Comparison of ENCODE assay signal across 28 cellular contexts in the genomic region with DNA sequence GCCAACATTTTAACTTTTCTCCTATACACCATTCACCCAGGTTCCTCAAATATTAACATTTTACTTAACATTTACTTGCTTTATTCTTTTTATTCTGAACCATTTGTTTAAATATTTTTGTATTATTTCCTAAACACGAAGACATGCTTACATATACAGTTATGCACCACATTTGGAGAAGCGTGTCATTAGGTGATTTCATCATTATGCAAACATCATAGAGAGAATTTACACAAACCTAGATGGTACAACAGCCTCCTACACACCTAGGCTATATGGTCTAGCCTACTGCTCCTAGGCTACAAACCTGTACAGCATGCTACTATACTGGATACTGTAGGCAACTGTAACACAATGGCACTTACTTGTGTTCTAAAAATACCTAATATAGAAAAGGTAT. TPM values are rescaled to one million over a fixed set of nuclear protein-coding genes. Genes with fewer than 3 reads are reported as not detected.
DNase-seq lines count a peak whose midpoint lies in the region; ATAC-seq and TF ChIP-seq lines count a peak whose summit lies in the region.
"Had no signal": no experiment of that assay in that cellular context is flagged by ENCODE, and none has a peak within 500 bp of the region (broad histone marks: within the 10 kb centered on the region; RNA-seq: fewer than 3 reads in every experiment).

No MANE protein-coding gene starts in this region.

- no peak overlapping the region for H3K4me3 Mint-ChIP-seq in activated CD4-positive, alpha-beta T cell treated with anti-CD3 and anti-CD28 coated beads for 36 hours
- H3K4me3 Mint-ChIP-seq: activated CD4-positive, alpha-beta T cell treated with anti-CD3 and anti-CD28 coated beads, Interleukin-2, amount 10 ng/mL, durations not matched to agents 7 days and 5 days; activated T-cell treated with anti-CD3 and anti-CD28 coated beads, Interleukin-2, amount 50 U/mL, for 24 hours; mesothelial cell of epicardium; naive thymus-derived CD4-positive, alpha-beta T cell had no signal

- no peaks in the 10 kb centered on the region for H3F3A ChIP-seq in PC-3 (ENCODE audit: low read length, unreplicated experiment)

- no peak overlapping the region for H3K4me3 ChIP-seq in PC-3 (ENCODE audit: low read length)
- no peak overlapping the region for H3K4me3 ChIP-seq in upper lobe of right lung
- H3K4me3 ChIP-seq in spleen, result no peak overlapping the region
- H3K4me3 ChIP-seq: dorsolateral prefrontal cortex, GM12878, heart left ventricle, sigmoid colon, tibial artery had no signal

- H3K4me2 ChIP-seq in PC-3 (ENCODE audit: low read length), result no peak overlapping the region

- CTCF ChIA-PET in activated CD4-positive, alpha-beta T cell treated with anti-CD3 and anti-CD28 coated beads for 36 hours (lab: Charles Lee), result no interaction called here
- CTCF ChIA-PET in PC-3 (lab: Charles Lee), result no interaction called here

- no peak for TF ChIP-seq CTCF in PC-3 (conservative IDR thresholded peaks at IDR 0.05; ENCODE audit: low read depth, low read length)
- no peak for TF ChIP-seq CTCF in upper lobe of right lung (IDR thresholded peaks at IDR 0.05)
- TF ChIP-seq CTCF in spleen (IDR thresholded peaks at IDR 0.05 in 8 of 11, conservative IDR thresholded peaks at IDR 0.05 in 3 of 11), result no peak

- H3K79me2 ChIP-seq in PC-3 (ENCODE audit: low read length), result peaks cover 13% of the 10 kb centered on the region

- BruUV-seq in PC-3 (replicated peaks; lab: Mats Ljungman, UMichigan), result no TSS peak

- H3K27me3 ChIP-seq in PC-3 (ENCODE audit: low read length), result no peaks in the 10 kb centered on the region
- H3K27me3 ChIP-seq in upper lobe of right lung, result no peaks in the 10 kb centered on the region
- no peaks in the 10 kb centered on the region for H3K27me3 ChIP-seq in spleen (replicated peaks in 1 of 7)
- H3K27me3 ChIP-seq: dorsolateral prefrontal cortex, heart left ventricle, sigmoid colon, tibial artery had no signal

- H3K9ac ChIP-seq in PC-3 (ENCODE audit: low read length), result no peak overlapping the region

- peaks cover 22% of the 10 kb centered on the region for H3K4me1 ChIP-seq in PC-3 (ENCODE audit: insufficient read depth, low read length)
- H3K4me1 ChIP-seq in upper lobe of right lung, result peaks cover 17% of the 10 kb centered on the region
- peaks cover 9 to 68% (median 26%) of the 10 kb centered on the region in 6 donors for H3K4me1 ChIP-seq in spleen

- H3K27ac Mint-ChIP-seq in activated CD4-positive, alpha-beta T cell treated with anti-CD3 and anti-CD28 coated beads for 36 hours, result no peak overlapping the region
- H3K27ac Mint-ChIP-seq: activated CD4-positive, alpha-beta T cell treated with anti-CD3 and anti-CD28 coated beads, Interleukin-2, amount 10 ng/mL, durations not matched to agents 7 days and 5 days; activated T-cell treated with anti-CD3 and anti-CD28 coated beads, Interleukin-2, amount 50 U/mL, for 24 hours; mesothelial cell of epicardium had no signal

- peaks cover 39% of the 10 kb centered on the region for H3K36me3 Mint-ChIP-seq in activated CD4-positive, alpha-beta T cell treated with anti-CD3 and anti-CD28 coated beads for 36 hours (ENCODE audit: low read depth)

- H3K27me3 Mint-ChIP-seq in activated CD4-positive, alpha-beta T cell treated with anti-CD3 and anti-CD28 coated beads for 36 hours, result no peaks in the 10 kb centered on the region
- H3K27me3 Mint-ChIP-seq: activated CD4-positive, alpha-beta T cell treated with anti-CD3 and anti-CD28 coated beads, Interleukin-2, amount 10 ng/mL, durations not matched to agents 7 days and 5 days; activated T-cell treated with anti-CD3 and anti-CD28 coated beads, Interleukin-2, amount 50 U/mL, for 24 hours; CD8-positive, alpha-beta memory T cell; naive thymus-derived CD4-positive, alpha-beta T cell had no signal

- POLR2A ChIA-PET in activated CD4-positive, alpha-beta T cell treated with anti-CD3 and anti-CD28 coated beads for 36 hours (lab: Charles Lee), result no interaction called here
- POLR2A ChIA-PET in PC-3 (lab: Charles Lee; ENCODE audit: unreplicated experiment), result no interaction called here

- intact Hi-C loops in activated CD4-positive, alpha-beta T cell treated with anti-CD3 and anti-CD28 coated beads for 36 hours (cut with DNase I, micrococcal nuclease), result no loop called here
- intact Hi-C loops in PC-3 (cut with micrococcal nuclease) (no loop called here), upper lobe of right lung (cut with DNase I) (no loop called here), spleen (cut with DNase I; ENCODE audit: low total_unique reads) (no loop called here)

- H3K9me3 Mint-ChIP-seq in activated CD4-positive, alpha-beta T cell treated with anti-CD3 and anti-CD28 coated beads for 36 hours (ENCODE audit: low read depth), result no peaks in the 10 kb centered on the region
- H3K9me3 Mint-ChIP-seq: activated CD4-positive, alpha-beta T cell treated with anti-CD3 and anti-CD28 coated beads, Interleukin-2, amount 10 ng/mL, durations not matched to agents 7 days and 5 days; activated T-cell treated with anti-CD3 and anti-CD28 coated beads, Interleukin-2, amount 50 U/mL, for 24 hours; CD8-positive, alpha-beta memory T cell; mesothelial cell of epicardium; naive thymus-derived CD4-positive, alpha-beta T cell had no signal

- no peak for DNase-seq in activated CD4-positive, alpha-beta T cell treated with anti-CD3 and anti-CD28 coated beads for 36 hours
- DNase-seq in activated CD4-positive, alpha-beta T cell treated with anti-CD3 and anti-CD28 coated beads, Interleukin-2, amount 50 U/mL, for 4 hours, result no peak
- DNase-seq in PC-3, result no peak
- no peak for DNase-seq in epithelial cell of prostate (ENCODE audit: low read depth, low spot score)
- DNase-seq in upper lobe of right lung, result no peak
- DNase-seq in spleen, result no peak
- no peak for DNase-seq in NCI-H1694 treated with DMSO at 0.1 percent for 48 hours (lab: John Stamatoyannopoulos, UW)
- DNase-seq: activated CD4-positive, alpha-beta T cell treated with anti-CD3 and anti-CD28 coated beads, Interleukin-2, amount 10 ng/mL, durations not matched to agents 7 days and 5 days; activated gamma-delta T cell treated with Interleukin-2 at 50 U/mL for 16 hours; activated T-cell treated with anti-CD3 and anti-CD28 coated beads, Interleukin-2, amount 50 U/mL, for 24 hours; CD8-positive, alpha-beta memory T cell; cerebellar nuclear complex; dorsolateral prefrontal cortex; foreskin melanocyte; HCEC 1CT; heart left ventricle; kidney; naive thymus-derived CD4-positive, alpha-beta T cell; NCI-H446 treated with DMSO at 0.1 percent for 48 hours; nucleus accumbens; RPMI8226; sigmoid colon; stimulated activated CD4-positive, alpha-beta T cell treated with anti-CD3 and anti-CD28 coated beads, Interleukin-4, amount 100 ng/mL, for 1 hour; tibial artery had no signal

- H4K20me1 ChIP-seq in PC-3 (ENCODE audit: low read length), result no peaks in the 10 kb centered on the region

- H3K9me2 ChIP-seq in PC-3 (replicated peaks; ENCODE audit: low read length), result no peaks in the 10 kb centered on the region

- 77 to 97% (median 92%) methylated on average over 2 of the region's 2 CpGs for WGBS in spleen, 5 donors

- peak; percentile 23 for ATAC-seq in activated CD4-positive, alpha-beta T cell treated with anti-CD3 and anti-CD28 coated beads for 36 hours
- ATAC-seq in PC-3, result peak; percentile 33; the same call in 1 of the 2 replicates
- ATAC-seq in upper lobe of right lung, result peak; percentile 33
- no peak for ATAC-seq in GM19395 (IDR thresholded peaks at IDR 0.05; ENCODE audit: unreplicated experiment)
- ATAC-seq: GM12878; heart left ventricle; naive thymus-derived CD4-positive, alpha-beta T cell had no signal

- peaks cover 16% of the 10 kb centered on the region; the same call in 1 of the 2 replicates for H3K36me3 ChIP-seq in PC-3 (ENCODE audit: low read depth, low read length)
- peaks cover 37% of the 10 kb centered on the region for H3K36me3 ChIP-seq in upper lobe of right lung
- H3K36me3 ChIP-seq in spleen, result peaks cover 0 to 80% (median 23%) of the 10 kb centered on the region in 6 donors

- no peak for TF ChIP-seq POLR2A in spleen (IDR thresholded peaks at IDR 0.05)

- H3K9me3 ChIP-seq in PC-3 (ENCODE audit: low read length) (no peaks in the 10 kb centered on the region), upper lobe of right lung (no peaks in the 10 kb centered on the region), spleen (no peaks in the 10 kb centered on the region)
- H3K9me3 ChIP-seq: heart left ventricle, sigmoid colon, tibial artery had no signal

- peaks cover 49% of the 10 kb centered on the region for H3K4me1 Mint-ChIP-seq in activated CD4-positive, alpha-beta T cell treated with anti-CD3 and anti-CD28 coated beads for 36 hours

- H2AFZ ChIP-seq in PC-3 (ENCODE audit: low read length), result no peak overlapping the region

- H3K27ac ChIP-seq in PC-3 (ENCODE audit: low read length), result peak overlapping the region; percentile 62
- H3K27ac ChIP-seq in epithelial cell of prostate, result peak overlapping the region; percentile 88
- peak overlapping the region; percentile 17 for H3K27ac ChIP-seq in upper lobe of right lung
- peak overlapping the region in 3 of 8 donors; percentile 73 to 85 (median 79) for H3K27ac ChIP-seq in spleen
- H3K27ac ChIP-seq: 22Rv1, dorsolateral prefrontal cortex, sigmoid colon, tibial artery had no signal

RNA-seq across cellular contexts. Expression of a gene that starts 6.6 kb away (rescaled TPM):
- total RNA-seq in activated CD4-positive, alpha-beta T cell treated with anti-CD3 and anti-CD28 coated beads for 36 hours, result 10 to 100 TPM; 41.4 to 45.4 TPM
- total RNA-seq in PC-3 (2014; rRNA removed), result 20.6 and 24.2 TPM in 2 replicates
- total RNA-seq in upper lobe of right lung, result 42.3 TPM
- total RNA-seq in spleen, result 10 to 100 TPM; 42.9 to 61.7 (median 46.7) TPM
- polyA plus RNA-seq in spleen, result 10 to 100 TPM; 36.0 to 43.7 (median 38.4) TPM

RNA-seq across cellular contexts. Expression of a gene that starts 6.8 kb away (rescaled TPM):
- 10 to 100 TPM; 37.3 to 47.9 TPM for total RNA-seq in activated CD4-positive, alpha-beta T cell treated with anti-CD3 and anti-CD28 coated beads for 36 hours
- 13.5 and 17.9 TPM in 2 replicates for total RNA-seq in PC-3 (2014; rRNA removed)
- 28.1 TPM for total RNA-seq in upper lobe of right lung
- total RNA-seq in spleen, result 10 to 100 TPM in 4 of 7 donors, 1 to 10 TPM in 3; 3.5 to 14.2 (median 11.4) TPM
- 10 to 100 TPM; 12.2 to 18.6 (median 14.2) TPM for polyA plus RNA-seq in spleen

RNA-seq across cellular contexts. Expression of a gene that starts 14.1 kb away (rescaled TPM):
- total RNA-seq in activated CD4-positive, alpha-beta T cell treated with anti-CD3 and anti-CD28 coated beads for 36 hours, result under 1 TPM; 0.09 TPM
- total RNA-seq in PC-3 (2014; rRNA removed) (0.84 and 1.2 TPM in 2 replicates), upper lobe of right lung (1.1 TPM), spleen (under 1 TPM; 0.16 to 0.66 (median 0.34) TPM)
- under 1 TPM; 0.02 to 0.10 (median 0.07) TPM for polyA plus RNA-seq in spleen
- polyA plus RNA-seq: CD8-positive, alpha-beta memory T cell; heart left ventricle had no signal

RNA-seq across cellular contexts. Expression of a gene that starts 58.9 kb away (rescaled TPM):
- total RNA-seq in activated CD4-positive, alpha-beta T cell treated with anti-CD3 and anti-CD28 coated beads for 36 hours, result 100 to 1,000 TPM; 141 to 147 TPM
- 81.8 and 91.5 TPM in 2 replicates for total RNA-seq in PC-3 (2014; rRNA removed)
- total RNA-seq in upper lobe of right lung, result 120 TPM
- total RNA-seq in spleen, result 100 to 1,000 TPM; 129 to 193 (median 146) TPM
- 10 to 100 TPM; 75.5 to 87.3 (median 78.6) TPM for polyA plus RNA-seq in spleen
